ENCODE assay signal across 14 cellular contexts in genomic region chr2:47512581-47513083, GRCh38. TPM values are rescaled to one million over a fixed set of nuclear protein-coding genes. Genes with fewer than 3 reads are reported as not detected.
DNase-seq lines count a peak whose midpoint lies in the region; ATAC-seq and TF ChIP-seq lines count a peak whose summit lies in the region.
"Had no signal": no experiment of that assay in that cellular context is flagged by ENCODE, and none has a peak within 500 bp of the region (broad histone marks: within the 10 kb centered on the region; RNA-seq: fewer than 3 reads in every experiment).

No MANE protein-coding gene starts in this region.

- H3K9me3 ChIP-seq in Karpas-422 (ENCODE audit: low read length): no peaks in the 10 kb centered on the region
- peaks cover 11% of the 10 kb centered on the region for H3K9me3 ChIP-seq in mesenchymal stem cell (ENCODE audit: control insufficient read depth, low read length)
- no peaks in the 10 kb centered on the region for H3K9me3 ChIP-seq in right cardiac atrium (ENCODE audit: control insufficient read depth, low read length)

- H3K27me3 ChIP-seq in Karpas-422 (ENCODE audit: low read length) (no peaks in the 10 kb centered on the region), mesenchymal stem cell (ENCODE audit: control insufficient read depth in 1 of 2, insufficient read depth in 1 of 2, low read length in 2 of 2) (peaks cover 0 to 25% of the 10 kb centered on the region in 2 experiments), dorsolateral prefrontal cortex (no peaks in the 10 kb centered on the region), right cardiac atrium (ENCODE audit: control insufficient read depth, insufficient read depth) (no peaks in the 10 kb centered on the region)

- no peak overlapping the region for H4K91ac ChIP-seq in mesenchymal stem cell (ENCODE audit: low read length)

- no peak overlapping the region for H3K4me3 ChIP-seq in Karpas-422 (ENCODE audit: low read length)
- H3K4me3 ChIP-seq in mesenchymal stem cell (ENCODE audit: insufficient read depth in 1 of 2, low read depth in 1 of 2, low read length in 2 of 2): no peak overlapping the region
- no peak overlapping the region for H3K4me3 ChIP-seq in dorsolateral prefrontal cortex
- H3K4me3 ChIP-seq in right cardiac atrium (ENCODE audit: low read length): no peak overlapping the region
- H3K4me3 ChIP-seq: coronary artery, skin epidermis had no signal

- H3K9ac ChIP-seq in Karpas-422 (ENCODE audit: low read length): no peak overlapping the region
- H3K9ac ChIP-seq in mesenchymal stem cell (ENCODE audit: low read length): no peak overlapping the region

- intact Hi-C loops in dorsolateral prefrontal cortex (cut with DNase I) (no loop called here), right cardiac atrium (cut with DNase I) (no loop called here)

- H3K27ac ChIP-seq in Karpas-422 (ENCODE audit: low read length) (peak overlapping the region; percentile 59), mesenchymal stem cell (ENCODE audit: low read length, poor library complexity, severe bottlenecking) (no peak overlapping the region), dorsolateral prefrontal cortex (no peak overlapping the region), right cardiac atrium (ENCODE audit: low read length) (no peak overlapping the region)
- H3K27ac ChIP-seq: coronary artery, skin epidermis had no signal

- no peak overlapping the region for H3K14ac ChIP-seq in mesenchymal stem cell (ENCODE audit: low read length in 2 of 2)

- no peak overlapping the region for H2BK15ac ChIP-seq in mesenchymal stem cell (ENCODE audit: low read depth, poor library complexity, severe bottlenecking)

- H2BK5ac ChIP-seq in mesenchymal stem cell (ENCODE audit: low read depth, low read length, poor library complexity, severe bottlenecking): no peak overlapping the region

- no peak overlapping the region for H3K23ac ChIP-seq in mesenchymal stem cell (ENCODE audit: low read length in 2 of 2)

- TF ChIP-seq CTCF in dorsolateral prefrontal cortex (IDR thresholded peaks at IDR 0.05 in 54 of 56, conservative IDR thresholded peaks at IDR 0.05 in 2 of 56; ENCODE audit: low read depth in 1 of 56, partially characterized antibody in 56 of 56): no peak

- WGBS in mesenchymal stem cell: 83% methylated on average over 1 of the region's 1 CpG
- 98% methylated on average over 1 of the region's 1 CpG for WGBS in right cardiac atrium

- no peaks in the 10 kb centered on the region for H3K79me2 ChIP-seq in Karpas-422 (ENCODE audit: low read length)

- H4K20me1 ChIP-seq in Karpas-422 (ENCODE audit: insufficient read depth, low read depth, low read length): no peaks in the 10 kb centered on the region

- peaks cover 48% of the 10 kb centered on the region for H3K36me3 ChIP-seq in Karpas-422 (ENCODE audit: insufficient read depth, low read length)
- H3K36me3 ChIP-seq in mesenchymal stem cell (ENCODE audit: control insufficient read depth in 1 of 2, insufficient read depth in 2 of 2, low read depth in 1 of 2, low read length in 2 of 2): no peaks in the 10 kb centered on the region

- peak overlapping the region in 1 of 2 experiments; percentile 5 for H3K4ac ChIP-seq in mesenchymal stem cell (ENCODE audit: low read depth in 1 of 2, low read length in 2 of 2)

- peak overlapping the region; percentile 4 to 44 for H3K18ac ChIP-seq in mesenchymal stem cell (ENCODE audit: low read depth in 1 of 2, low read length in 2 of 2)

- H3K79me1 ChIP-seq in mesenchymal stem cell (replicated peaks; ENCODE audit: low read length, poor library complexity, severe bottlenecking): no peaks in the 10 kb centered on the region

- no peak for ATAC-seq in right cardiac atrium

- H2AFZ ChIP-seq in Karpas-422 (ENCODE audit: low read length) (no peak overlapping the region), mesenchymal stem cell (ENCODE audit: low read depth, low read length) (peak overlapping the region; percentile 39)

- H2AK5ac ChIP-seq in mesenchymal stem cell (ENCODE audit: low read length, severe bottlenecking): no peak overlapping the region

- H3K9me2 ChIP-seq in Karpas-422 (replicated peaks; ENCODE audit: insufficient read depth, low read length): no peaks in the 10 kb centered on the region

- DNase-seq in NCI-H146 (lab: John Stamatoyannopoulos, UW) (peak; percentile 6), NCI-H146 treated with DMSO at 0.1 percent for 48 hours (lab: John Stamatoyannopoulos, UW; ENCODE audit: unreplicated experiment) (no peak), Karpas-422 (no peak), SW480 (ENCODE audit: low spot score) (peak; percentile 35), mesenchymal stem cell (no peak), NOMO-1 treated with DMSO at 0.1 percent for 48 hours (lab: John Stamatoyannopoulos, UW; ENCODE audit: unreplicated experiment) (no peak), dorsolateral prefrontal cortex (no peak), right cardiac atrium (no peak)
- DNase-seq: 8988T; activated CD4-positive, alpha-beta T cell treated with anti-CD3 and anti-CD28 coated beads for 4 hours; activated naive CD4-positive, alpha-beta T cell; Right ventricle myocardium superior had no signal

- H2BK120ac ChIP-seq in mesenchymal stem cell (ENCODE audit: low read depth, low read length): no peak overlapping the region

- H4K8ac ChIP-seq in mesenchymal stem cell (ENCODE audit: low read length): peak overlapping the region; percentile 88

- no peak overlapping the region for H2BK12ac ChIP-seq in mesenchymal stem cell (ENCODE audit: low read length in 2 of 2)

- H3K4me1 ChIP-seq in Karpas-422 (ENCODE audit: low read length) (peaks cover 51% of the 10 kb centered on the region), mesenchymal stem cell (ENCODE audit: control insufficient read depth, insufficient read depth, low read depth, low read length) (no peaks in the 10 kb centered on the region), right cardiac atrium (ENCODE audit: control insufficient read depth, insufficient read depth, low read length) (no peaks in the 10 kb centered on the region)

- H3K4me2 ChIP-seq in Karpas-422 (ENCODE audit: low read depth, low read length, poor library complexity, severe bottlenecking) (no peak overlapping the region), mesenchymal stem cell (ENCODE audit: low read length, poor library complexity, severe bottlenecking) (no peak overlapping the region)

RNA-seq across cellular contexts. Expression of gene KCNK12, which starts 58.2 kb away (rescaled TPM):
- 64.5 and 107 TPM in 2 replicates for total RNA-seq in Karpas-422 (2014; rRNA removed; shearing (Covaris generic); ENCODE audit: low replicate concordance)
- polyA plus RNA-seq in mesenchymal stem cell (2013, experiment 1 of 2): 1.7 TPM
- 1.9 TPM for polyA plus RNA-seq in mesenchymal stem cell (2013, experiment 2 of 2)
- total RNA-seq in dorsolateral prefrontal cortex (10 to 100 TPM in 119 of 120 experiments, 1 to 10 TPM in 1; 5.3 to 38.0 (median 20.1) TPM), right cardiac atrium (not detected)
- polyA plus RNA-seq in right cardiac atrium: 0.09 TPM

Comparison
In these comparisons a context has a peak if more than half of its experiments do, and no peak if none do; other contexts are left out.
1. DNase-seq: peak in NCI-H146 (single experiment) and SW480 (single experiment); none in NCI-H146 treated with DMSO at 0.1 percent for 48 hours (single experiment), Karpas-422 (single experiment), mesenchymal stem cell (single experiment), NOMO-1 treated with DMSO at 0.1 percent for 48 hours (single experiment), dorsolateral prefrontal cortex (0 of 10) and right cardiac atrium (0 of 3).
2. RNA of gene KCNK12, which starts 58.2 kb away (total RNA-seq): 64.5 to 107 TPM in Karpas-422 and 5.3 to 38.0 TPM in dorsolateral prefrontal cortex; not detected in right cardiac atrium; every median in the first group is over 4 times any median in the second.